ENCODE assay signal across 2 cellular contexts in the genomic region with DNA sequence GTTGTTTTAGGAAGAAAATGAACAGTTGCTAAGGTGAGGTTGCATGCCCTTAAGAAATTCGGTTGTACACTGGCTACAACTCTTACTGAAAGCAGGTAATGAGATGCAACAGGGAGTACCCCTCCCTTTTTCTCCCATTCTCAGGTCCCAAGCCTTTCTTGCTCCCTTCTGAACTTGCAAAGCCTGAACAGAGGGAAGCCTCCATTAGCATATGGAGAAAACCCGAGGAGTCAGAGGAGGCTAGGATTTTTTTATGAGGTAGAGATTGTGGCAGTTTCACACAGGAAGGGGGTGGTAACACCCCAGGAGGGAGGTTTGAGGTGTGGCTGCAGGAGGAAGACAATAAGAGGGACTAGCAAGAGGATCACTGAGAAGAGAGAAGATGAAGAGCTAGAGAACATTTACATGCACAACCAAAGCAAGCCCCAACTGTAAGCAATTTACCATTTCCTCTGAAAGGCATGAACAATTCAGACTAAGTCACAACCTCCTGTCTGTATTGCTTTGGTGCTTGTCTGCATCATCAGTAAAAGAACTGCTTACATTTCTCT.
TF ChIP-seq lines count a peak whose summit lies in the region.

No MANE protein-coding gene starts in this region.

TF ChIP-seq in GM23338, 12 proteins besides CTCF, POLR2A, EP300 and RAD21 (continued from another document):
- TF ChIP-seq, protein P1, sequence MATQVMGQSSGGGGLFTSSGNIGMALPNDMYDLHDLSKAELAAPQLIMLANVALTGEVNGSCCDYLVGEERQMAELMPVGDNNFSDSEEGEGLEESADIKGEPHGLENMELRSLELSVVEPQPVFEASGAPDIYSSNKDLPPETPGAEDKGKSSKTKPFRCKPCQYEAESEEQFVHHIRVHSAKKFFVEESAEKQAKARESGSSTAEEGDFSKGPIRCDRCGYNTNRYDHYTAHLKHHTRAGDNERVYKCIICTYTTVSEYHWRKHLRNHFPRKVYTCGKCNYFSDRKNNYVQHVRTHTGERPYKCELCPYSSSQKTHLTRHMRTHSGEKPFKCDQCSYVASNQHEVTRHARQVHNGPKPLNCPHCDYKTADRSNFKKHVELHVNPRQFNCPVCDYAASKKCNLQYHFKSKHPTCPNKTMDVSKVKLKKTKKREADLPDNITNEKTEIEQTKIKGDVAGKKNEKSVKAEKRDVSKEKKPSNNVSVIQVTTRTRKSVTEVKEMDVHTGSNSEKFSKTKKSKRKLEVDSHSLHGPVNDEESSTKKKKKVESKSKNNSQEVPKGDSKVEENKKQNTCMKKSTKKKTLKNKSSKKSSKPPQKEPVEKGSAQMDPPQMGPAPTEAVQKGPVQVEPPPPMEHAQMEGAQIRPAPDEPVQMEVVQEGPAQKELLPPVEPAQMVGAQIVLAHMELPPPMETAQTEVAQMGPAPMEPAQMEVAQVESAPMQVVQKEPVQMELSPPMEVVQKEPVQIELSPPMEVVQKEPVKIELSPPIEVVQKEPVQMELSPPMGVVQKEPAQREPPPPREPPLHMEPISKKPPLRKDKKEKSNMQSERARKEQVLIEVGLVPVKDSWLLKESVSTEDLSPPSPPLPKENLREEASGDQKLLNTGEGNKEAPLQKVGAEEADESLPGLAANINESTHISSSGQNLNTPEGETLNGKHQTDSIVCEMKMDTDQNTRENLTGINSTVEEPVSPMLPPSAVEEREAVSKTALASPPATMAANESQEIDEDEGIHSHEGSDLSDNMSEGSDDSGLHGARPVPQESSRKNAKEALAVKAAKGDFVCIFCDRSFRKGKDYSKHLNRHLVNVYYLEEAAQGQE (IDR thresholded peaks at IDR 0.05; ENCODE audit: unreplicated experiment) = no peak
- TF ChIP-seq, protein P2, sequence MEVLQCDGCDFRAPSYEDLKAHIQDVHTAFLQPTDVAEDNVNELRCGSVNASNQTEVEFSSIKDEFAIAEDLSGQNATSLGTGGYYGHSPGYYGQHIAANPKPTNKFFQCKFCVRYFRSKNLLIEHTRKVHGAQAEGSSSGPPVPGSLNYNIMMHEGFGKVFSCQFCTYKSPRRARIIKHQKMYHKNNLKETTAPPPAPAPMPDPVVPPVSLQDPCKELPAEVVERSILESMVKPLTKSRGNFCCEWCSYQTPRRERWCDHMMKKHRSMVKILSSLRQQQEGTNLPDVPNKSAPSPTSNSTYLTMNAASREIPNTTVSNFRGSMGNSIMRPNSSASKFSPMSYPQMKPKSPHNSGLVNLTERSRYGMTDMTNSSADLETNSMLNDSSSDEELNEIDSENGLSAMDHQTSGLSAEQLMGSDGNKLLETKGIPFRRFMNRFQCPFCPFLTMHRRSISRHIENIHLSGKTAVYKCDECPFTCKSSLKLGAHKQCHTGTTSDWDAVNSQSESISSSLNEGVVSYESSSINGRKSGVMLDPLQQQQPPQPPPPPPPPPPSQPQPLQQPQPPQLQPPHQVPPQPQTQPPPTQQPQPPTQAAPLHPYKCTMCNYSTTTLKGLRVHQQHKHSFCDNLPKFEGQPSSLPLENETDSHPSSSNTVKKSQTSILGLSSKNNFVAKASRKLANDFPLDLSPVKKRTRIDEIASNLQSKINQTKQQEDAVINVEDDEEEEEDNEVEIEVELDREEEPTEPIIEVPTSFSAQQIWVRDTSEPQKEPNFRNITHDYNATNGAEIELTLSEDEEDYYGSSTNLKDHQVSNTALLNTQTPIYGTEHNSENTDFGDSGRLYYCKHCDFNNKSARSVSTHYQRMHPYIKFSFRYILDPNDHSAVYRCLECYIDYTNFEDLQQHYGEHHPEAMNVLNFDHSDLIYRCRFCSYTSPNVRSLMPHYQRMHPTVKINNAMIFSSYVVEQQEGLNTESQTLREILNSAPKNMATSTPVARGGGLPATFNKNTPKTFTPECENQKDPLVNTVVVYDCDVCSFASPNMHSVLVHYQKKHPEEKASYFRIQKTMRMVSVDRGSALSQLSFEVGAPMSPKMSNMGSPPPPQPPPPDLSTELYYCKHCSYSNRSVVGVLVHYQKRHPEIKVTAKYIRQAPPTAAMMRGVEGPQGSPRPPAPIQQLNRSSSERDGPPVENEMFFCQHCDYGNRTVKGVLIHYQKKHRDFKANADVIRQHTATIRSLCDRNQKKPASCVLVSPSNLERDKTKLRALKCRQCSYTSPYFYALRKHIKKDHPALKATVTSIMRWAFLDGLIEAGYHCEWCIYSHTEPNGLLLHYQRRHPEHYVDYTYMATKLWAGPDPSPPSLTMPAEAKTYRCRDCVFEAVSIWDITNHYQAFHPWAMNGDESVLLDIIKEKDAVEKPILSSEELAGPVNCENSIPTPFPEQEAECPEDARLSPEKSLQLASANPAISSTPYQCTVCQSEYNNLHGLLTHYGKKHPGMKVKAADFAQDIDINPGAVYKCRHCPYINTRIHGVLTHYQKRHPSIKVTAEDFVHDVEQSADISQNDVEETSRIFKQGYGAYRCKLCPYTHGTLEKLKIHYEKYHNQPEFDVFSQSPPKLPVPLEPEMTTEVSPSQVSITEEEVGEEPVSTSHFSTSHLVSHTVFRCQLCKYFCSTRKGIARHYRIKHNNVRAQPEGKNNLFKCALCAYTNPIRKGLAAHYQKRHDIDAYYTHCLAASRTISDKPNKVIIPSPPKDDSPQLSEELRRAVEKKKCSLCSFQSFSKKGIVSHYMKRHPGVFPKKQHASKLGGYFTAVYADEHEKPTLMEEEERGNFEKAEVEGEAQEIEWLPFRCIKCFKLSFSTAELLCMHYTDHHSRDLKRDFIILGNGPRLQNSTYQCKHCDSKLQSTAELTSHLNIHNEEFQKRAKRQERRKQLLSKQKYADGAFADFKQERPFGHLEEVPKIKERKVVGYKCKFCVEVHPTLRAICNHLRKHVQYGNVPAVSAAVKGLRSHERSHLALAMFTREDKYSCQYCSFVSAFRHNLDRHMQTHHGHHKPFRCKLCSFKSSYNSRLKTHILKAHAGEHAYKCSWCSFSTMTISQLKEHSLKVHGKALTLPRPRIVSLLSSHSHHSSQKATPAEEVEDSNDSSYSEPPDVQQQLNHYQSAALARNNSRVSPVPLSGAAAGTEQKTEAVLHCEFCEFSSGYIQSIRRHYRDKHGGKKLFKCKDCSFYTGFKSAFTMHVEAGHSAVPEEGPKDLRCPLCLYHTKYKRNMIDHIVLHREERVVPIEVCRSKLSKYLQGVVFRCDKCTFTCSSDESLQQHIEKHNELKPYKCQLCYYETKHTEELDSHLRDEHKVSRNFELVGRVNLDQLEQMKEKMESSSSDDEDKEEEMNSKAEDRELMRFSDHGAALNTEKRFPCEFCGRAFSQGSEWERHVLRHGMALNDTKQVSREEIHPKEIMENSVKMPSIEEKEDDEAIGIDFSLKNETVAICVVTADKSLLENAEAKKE (CRISPR knock-in tag; IDR thresholded peaks at IDR 0.05) = no peak
- TF ChIP-seq EZH2phosphoT487 (IDR thresholded peaks at IDR 0.05; ENCODE audit: unreplicated experiment) = no peak
- TF ChIP-seq, protein P3, sequence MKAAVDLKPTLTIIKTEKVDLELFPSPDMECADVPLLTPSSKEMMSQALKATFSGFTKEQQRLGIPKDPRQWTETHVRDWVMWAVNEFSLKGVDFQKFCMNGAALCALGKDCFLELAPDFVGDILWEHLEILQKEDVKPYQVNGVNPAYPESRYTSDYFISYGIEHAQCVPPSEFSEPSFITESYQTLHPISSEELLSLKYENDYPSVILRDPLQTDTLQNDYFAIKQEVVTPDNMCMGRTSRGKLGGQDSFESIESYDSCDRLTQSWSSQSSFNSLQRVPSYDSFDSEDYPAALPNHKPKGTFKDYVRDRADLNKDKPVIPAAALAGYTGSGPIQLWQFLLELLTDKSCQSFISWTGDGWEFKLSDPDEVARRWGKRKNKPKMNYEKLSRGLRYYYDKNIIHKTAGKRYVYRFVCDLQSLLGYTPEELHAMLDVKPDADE (IDR thresholded peaks at IDR 0.05) = no peak

TF ChIP-seq in WTC11, 78 proteins besides CTCF, POLR2A, EP300 and RAD21 (continued from another document):
- TF ChIP-seq, protein P4, sequence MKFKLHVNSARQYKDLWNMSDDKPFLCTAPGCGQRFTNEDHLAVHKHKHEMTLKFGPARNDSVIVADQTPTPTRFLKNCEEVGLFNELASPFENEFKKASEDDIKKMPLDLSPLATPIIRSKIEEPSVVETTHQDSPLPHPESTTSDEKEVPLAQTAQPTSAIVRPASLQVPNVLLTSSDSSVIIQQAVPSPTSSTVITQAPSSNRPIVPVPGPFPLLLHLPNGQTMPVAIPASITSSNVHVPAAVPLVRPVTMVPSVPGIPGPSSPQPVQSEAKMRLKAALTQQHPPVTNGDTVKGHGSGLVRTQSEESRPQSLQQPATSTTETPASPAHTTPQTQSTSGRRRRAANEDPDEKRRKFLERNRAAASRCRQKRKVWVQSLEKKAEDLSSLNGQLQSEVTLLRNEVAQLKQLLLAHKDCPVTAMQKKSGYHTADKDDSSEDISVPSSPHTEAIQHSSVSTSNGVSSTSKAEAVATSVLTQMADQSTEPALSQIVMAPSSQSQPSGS (CRISPR knock-in tag; IDR thresholded peaks at IDR 0.05; ENCODE audit: borderline replicate concordance, low read depth) = no peak
- TF ChIP-seq JAZF1 (CRISPR knock-in tag; IDR thresholded peaks at IDR 0.05) (no peak), NFATC4 (CRISPR knock-in tag; IDR thresholded peaks at IDR 0.05) (no peak), GRHL2 (CRISPR knock-in tag; IDR thresholded peaks at IDR 0.05; ENCODE audit: insufficient replicate concordance, severe bottlenecking) (no peak)
